Comparison of ENCODE assay signal across 18 cellular contexts in the genomic region with DNA sequence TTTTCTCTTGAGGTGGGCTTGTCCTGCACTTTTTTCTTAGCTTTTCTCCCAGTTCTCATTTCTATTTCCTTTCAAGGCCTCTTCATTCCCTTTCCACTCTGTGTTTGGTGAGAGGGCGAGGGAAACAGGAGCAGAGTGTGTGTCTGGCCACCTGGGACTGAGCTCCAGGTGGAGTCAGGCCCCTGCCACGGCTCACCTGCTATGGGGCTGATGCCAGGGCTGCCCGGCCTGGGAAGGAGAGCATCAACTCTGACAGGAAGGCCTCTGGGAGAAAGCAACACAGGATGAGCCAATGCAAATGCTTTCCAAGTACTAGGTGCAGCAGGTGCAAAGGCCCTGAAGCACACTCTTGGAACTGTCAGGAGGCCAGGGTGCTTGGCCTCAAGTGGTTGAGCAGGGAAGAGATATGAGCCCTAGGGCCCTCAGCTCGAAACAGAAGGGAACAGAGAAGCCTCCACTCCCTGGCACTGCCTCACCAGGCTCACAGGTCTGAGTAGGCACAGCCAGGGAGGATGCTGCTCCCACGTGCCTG.
"Had no signal": no experiment of that assay in that cellular context is flagged by ENCODE, and none has a peak within 500 bp of the region (broad histone marks: within the 10 kb centered on the region; RNA-seq: fewer than 3 reads in every experiment).

No MANE protein-coding gene starts in this region.

- DNase-seq: activated CD4-positive, alpha-beta T cell treated with anti-CD3 and anti-CD28 coated beads, Interleukin-2, amount 50 U/mL, for 48 hours; activated naive CD8-positive, alpha-beta T cell treated with anti-CD3 and anti-CD28 coated beads, Interleukin-2, amount 10 ng/mL, durations not matched to agents 7 days and 5 days; amygdala; body of pancreas; central memory CD4-positive, alpha-beta T cell; endodermal cell; foreskin keratinocyte; mammary epithelial cell; midbrain; stimulated activated CD4-positive, alpha-beta T cell treated with anti-CD3 and anti-CD28 coated beads, Interleukin-4, amount 100 ng/mL, for 4 hours; stimulated activated naive B cell treated with anti-CD40 and anti-IgM and Interleukin-4, amounts not matched to agents 10 μg/mL and 1 μg/mL and 100 μg/mL, for 72 hours; upper lobe of left lung had no signal

- H3K36me3 Mint-ChIP-seq: stimulated activated naive B cell treated with anti-CD40 and anti-IgM and Interleukin-4, amounts not matched to agents 10 μg/mL and 1 μg/mL and 100 μg/mL, for 72 hours had no signal

- H3K9me3 Mint-ChIP-seq: activated naive CD8-positive, alpha-beta T cell treated with anti-CD3 and anti-CD28 coated beads, Interleukin-2, amount 10 ng/mL, durations not matched to agents 7 days and 5 days; endodermal cell; stimulated activated naive B cell treated with anti-CD40 and anti-IgM and Interleukin-4, amounts not matched to agents 10 μg/mL and 1 μg/mL and 100 μg/mL, for 72 hours had no signal

- H3K27me3 Mint-ChIP-seq: activated naive CD8-positive, alpha-beta T cell treated with anti-CD3 and anti-CD28 coated beads, Interleukin-2, amount 10 ng/mL, durations not matched to agents 7 days and 5 days; stimulated activated naive B cell treated with anti-CD40 and anti-IgM and Interleukin-4, amounts not matched to agents 10 μg/mL and 1 μg/mL and 100 μg/mL, for 72 hours had no signal

- ATAC-seq: body of pancreas; foreskin keratinocyte; right lobe of liver; stimulated activated naive B cell treated with anti-CD40 and anti-IgM and Interleukin-4, amounts not matched to agents 10 μg/mL and 1 μg/mL and 100 μg/mL, for 72 hours had no signal

- H3K9me3 ChIP-seq: body of pancreas, prostate gland, right lobe of liver, thoracic aorta, upper lobe of left lung had no signal

- H3K27ac Mint-ChIP-seq: activated naive CD8-positive, alpha-beta T cell treated with anti-CD3 and anti-CD28 coated beads, Interleukin-2, amount 10 ng/mL, durations not matched to agents 7 days and 5 days; endodermal cell; stimulated activated naive B cell treated with anti-CD40 and anti-IgM and Interleukin-4, amounts not matched to agents 10 μg/mL and 1 μg/mL and 100 μg/mL, for 72 hours had no signal

- H3K4me3 ChIP-seq: body of pancreas, hepatocyte, prostate gland, right lobe of liver, smooth muscle cell, thoracic aorta, upper lobe of left lung had no signal

- H3K27ac ChIP-seq: body of pancreas, epithelial cell of prostate, foreskin keratinocyte, hepatocyte, prostate gland, right lobe of liver, thoracic aorta, upper lobe of left lung had no signal

- H3K27me3 ChIP-seq: body of pancreas, foreskin keratinocyte, hepatocyte, right lobe of liver, upper lobe of left lung had no signal

- H3K4me3 Mint-ChIP-seq: activated naive CD8-positive, alpha-beta T cell treated with anti-CD3 and anti-CD28 coated beads, Interleukin-2, amount 10 ng/mL, durations not matched to agents 7 days and 5 days; endodermal cell; stimulated activated naive B cell treated with anti-CD40 and anti-IgM and Interleukin-4, amounts not matched to agents 10 μg/mL and 1 μg/mL and 100 μg/mL, for 72 hours had no signal

- H3K36me3 ChIP-seq: prostate gland, right lobe of liver, thoracic aorta, upper lobe of left lung had no signal

- H3K4me1 ChIP-seq: body of pancreas, prostate gland had no signal
